In genomic region chr3:100401674-100402036, GRCh38 we compare ENCODE assay signal across 8 cellular contexts. TPM values are rescaled to one million over a fixed set of nuclear protein-coding genes. Genes with fewer than 3 reads are reported as not detected.
DNase-seq lines count a peak whose midpoint lies in the region; ATAC-seq and TF ChIP-seq lines count a peak whose summit lies in the region.

No MANE protein-coding gene starts in this region.

- H3K27ac Mint-ChIP-seq in T-cell: peak overlapping the region; percentile 93 to 96

- peak overlapping the region; percentile 81 to 97 (median 92) for H3K4me3 ChIP-seq in BLaER1 treated with 17β-estradiol and CSF1 and Interleukin-3, amounts not matched to agents 10 nM and 100 nM
- H3K4me3 ChIP-seq in brain microvascular endothelial cell (ENCODE audit: low read depth, low read length): peak overlapping the region; percentile 94

- ATAC-seq in GM19324 (IDR thresholded peaks at IDR 0.05; ENCODE audit: low FRiP score, unreplicated experiment): peak; percentile 29
- peak; percentile 15 for ATAC-seq in HG03432 (IDR thresholded peaks at IDR 0.05; ENCODE audit: unreplicated experiment)
- ATAC-seq in T-cell (replicated peaks in 1 of 4): peak; percentile 17 to 39 (median 26)
- ATAC-seq in left colon: no peak

- H3K36me3 Mint-ChIP-seq in T-cell: no peaks in the 10 kb centered on the region

- peaks cover 65 to 78% (median 67%) of the 10 kb centered on the region in 3 donors for H3K4me1 Mint-ChIP-seq in T-cell

- peak overlapping the region; percentile 85 to 92 (median 90) for H3K9ac ChIP-seq in BLaER1 treated with 17β-estradiol and CSF1 and Interleukin-3, amounts not matched to agents 10 nM and 100 nM

- DNase-seq in T-cell: peak in 31 of 34 experiments; percentile 34 to 73 (median 56)
- peak; percentile 46 for DNase-seq in brain microvascular endothelial cell
- peak; percentile 28 to 53 for DNase-seq in left colon
- peak; percentile 13 for DNase-seq in stimulated activated CD4-positive, alpha-beta T cell treated with anti-CD3 and anti-CD28 coated beads, Interleukin-2, amount 100 ng/mL, for 4 hours (ENCODE audit: low read depth)
- DNase-seq in SW 1271 (lab: John Stamatoyannopoulos, UW): no peak

- intact Hi-C loops in left colon (cut with DNase I, micrococcal nuclease): no loop called here

- POLR2A ChIA-PET in T-cell (lab: Charles Lee): interaction anchor here (0.6 to 2.0 kb wide), 12 partner anchors 10 to 1796 kb away, joined by 3 to 4 read pairs (median 4); partner anchors contain the start of genes NIT2 (in 1 of the 2) and TBC1D23 (in 1 of the 2)

- CTCF ChIA-PET in T-cell (lab: Charles Lee): interaction anchor here in 1 of 2 donors (0.5 to 1.4 kb wide), 7 partner anchors 9 to 570 kb away, joined by 3 to 6 read pairs (median 4); partner anchors contain the start of gene TBC1D23

- H3K27me3 Mint-ChIP-seq in T-cell: no peaks in the 10 kb centered on the region

- in situ Hi-C loops in brain microvascular endothelial cell (cut with HindIII; ENCODE audit: low pct_ligation_motif_present, low sequenced_read_pairs): no loop called here

- peaks cover 0 to 39% (median 36%) of the 10 kb centered on the region in 11 experiments; a peak in 19 of 22 replicates for H4K20me1 ChIP-seq in BLaER1 treated with 17β-estradiol and CSF1 and Interleukin-3, amounts not matched to agents 10 nM and 100 nM

- peaks cover 41 to 51% (median 46%) of the 10 kb centered on the region in 10 experiments for H3K4me1 ChIP-seq in BLaER1 treated with 17β-estradiol and CSF1 and Interleukin-3, amounts not matched to agents 10 nM and 100 nM

- H3K36me3 ChIP-seq in BLaER1 treated with 17β-estradiol and CSF1 and Interleukin-3, amounts not matched to agents 10 nM and 100 nM: peaks cover 0 to 15% (median 8%) of the 10 kb centered on the region in 11 experiments; a peak in 9 of 22 replicates
- no peaks in the 10 kb centered on the region for H3K36me3 ChIP-seq in brain microvascular endothelial cell (replicated peaks)

- peak overlapping the region; percentile 66 to 97 (median 88); a peak in 21 of 22 replicates for H3K27ac ChIP-seq in BLaER1 treated with 17β-estradiol and CSF1 and Interleukin-3, amounts not matched to agents 10 nM and 100 nM
- peak overlapping the region; percentile 92 for H3K27ac ChIP-seq in brain microvascular endothelial cell

- no peaks in the 10 kb centered on the region for H3K27me3 ChIP-seq in BLaER1 treated with 17β-estradiol and CSF1 and Interleukin-3, amounts not matched to agents 10 nM and 100 nM
- H3K27me3 ChIP-seq in brain microvascular endothelial cell (replicated peaks): no peaks in the 10 kb centered on the region

- H3K9me3 Mint-ChIP-seq in T-cell: no peaks in the 10 kb centered on the region

- H3K9me3 ChIP-seq in BLaER1 treated with 17β-estradiol and CSF1 and Interleukin-3, amounts not matched to agents 10 nM and 100 nM (replicated peaks in 1 of 11): peaks cover 2 to 28% (median 14%) of the 10 kb centered on the region in 11 experiments; a peak in 20 of 22 replicates

- H3K4me2 ChIP-seq in BLaER1 treated with 17β-estradiol and CSF1 and Interleukin-3, amounts not matched to agents 10 nM and 100 nM: peak overlapping the region; percentile 81 to 98 (median 96)

- H3K4me3 Mint-ChIP-seq in T-cell: peak overlapping the region; percentile 93 to 98 (median 94)

- no peak for TF ChIP-seq CTCF in brain microvascular endothelial cell (IDR thresholded peaks at IDR 0.05; ENCODE audit: low read depth, low read length, missing control alignments)

RNA-seq across cellular contexts. Expression of gene LNP1, which starts 0.3 kb away (rescaled TPM):
- 1 to 10 TPM in 4 of 5 donors, under 1 TPM in 1; 0.88 to 1.7 (median 1.4) TPM for total RNA-seq in T-cell
- 1 to 10 TPM; 1.0 to 1.1 TPM for total RNA-seq in left colon

RNA-seq across cellular contexts. Expression of gene TOMM70, which starts 0.8 kb away (rescaled TPM):
- total RNA-seq in T-cell: 10 to 100 TPM; 23.5 to 33.9 (median 33.6) TPM
- 10 to 100 TPM; 38.0 to 45.3 TPM for total RNA-seq in left colon

Comparison
In these comparisons a context has a peak if more than half of its experiments do, and no peak if none do; other contexts are left out.
1. DNase-seq: peak in T-cell (31 of 34), brain microvascular endothelial cell (single experiment), left colon (2 of 2) and stimulated activated CD4-positive, alpha-beta T cell treated with anti-CD3 and anti-CD28 coated beads, Interleukin-2, amount 100 ng/mL, for 4 hours (single experiment); none in SW 1271 (0 of 2).